In the genomic region with DNA sequence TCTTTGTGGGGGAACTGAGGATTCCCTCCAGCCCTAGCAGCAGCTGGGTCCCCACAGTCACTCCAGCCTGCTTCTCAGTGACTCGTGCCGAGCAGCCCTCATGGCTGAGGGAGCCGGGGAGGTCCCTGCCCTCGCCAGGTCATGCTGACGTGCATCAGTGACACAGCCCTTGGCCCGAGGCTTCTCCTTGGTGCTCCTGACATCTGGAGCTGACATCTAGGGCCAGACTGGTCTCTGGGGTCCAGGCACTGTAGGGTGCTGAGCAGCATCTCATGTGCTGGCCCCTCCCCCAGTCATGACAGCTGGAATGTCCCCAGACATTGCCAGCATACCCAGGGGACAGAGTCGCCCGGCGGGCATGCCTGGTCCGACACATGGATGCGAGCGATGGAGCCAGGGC, we compare ENCODE assay signal across 1 cellular context.
TF ChIP-seq lines count a peak whose summit lies in the region.

No MANE protein-coding gene starts in this region.

TF ChIP-seq in IMR-90, 13 proteins besides CTCF, POLR2A, EP300 and RAD21:
- TF ChIP-seq NFE2L2 (IDR thresholded peaks at IDR 0.05; ENCODE audit: low read depth, low read length): peak; percentile 55; the same call in 1 of the 2 replicates
- TF ChIP-seq BHLHE40 (IDR thresholded peaks at IDR 0.05; ENCODE audit: low read depth, low read length): peak; percentile 56; the same call in 1 of the 2 replicates
- TF ChIP-seq RCOR1 (IDR thresholded peaks at IDR 0.05; ENCODE audit: insufficient replicate concordance, low read length): no peak
TF ChIP-seq in IMR-90: peak in this region for 2.
